17 cellular contexts compared by ENCODE assay signal in the genomic region with DNA sequence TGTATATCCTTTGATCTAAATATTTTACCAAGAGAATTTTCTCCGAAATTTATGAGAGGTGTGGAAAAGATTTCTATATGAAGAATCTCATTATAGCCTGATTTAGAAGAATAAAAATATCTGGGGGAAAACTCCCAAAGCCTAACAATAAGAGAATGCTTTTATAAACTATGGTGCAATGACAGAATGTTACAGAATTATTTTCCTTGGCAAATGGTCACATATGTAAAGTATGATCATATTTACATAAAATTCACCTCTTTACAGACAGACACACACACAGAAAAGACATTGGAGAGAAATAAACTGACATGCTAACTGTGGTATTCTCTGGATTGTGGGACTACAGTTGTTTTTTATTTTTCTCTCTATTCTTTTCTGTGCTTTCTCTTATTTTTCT.
A peak's percentile ranks its signal among the peaks of the same experiment; 100 is the strongest.
DNase-seq lines count a peak whose midpoint lies in the region; TF ChIP-seq lines count a peak whose summit lies in the region.
"Had no signal": no experiment of that assay in that cellular context is flagged by ENCODE, and none has a peak within 500 bp of the region (broad histone marks: within the 10 kb centered on the region; RNA-seq: fewer than 3 reads in every experiment).

No MANE protein-coding gene starts in this region.

- CTCF ChIA-PET in MCF 10A (lab: Yijun Ruan, JAX) (interaction anchor here (0.5 kb wide), 1 partner anchor 157 kb away, joined by 6 read pairs; no protein-coding TSS in a partner anchor), HEK293T (lab: Yijun Ruan, JAX) (no interaction called here)

- no peaks in the 10 kb centered on the region for H3K9me2 ChIP-seq in MM.1S (replicated peaks; ENCODE audit: insufficient read depth, low read length)

- TF ChIP-seq CTCF in MCF 10A (IDR thresholded peaks at IDR 0.05; ENCODE audit: unreplicated experiment) (no peak), breast epithelium (IDR thresholded peaks at IDR 0.05) (no peak), fibroblast of lung (conservative IDR thresholded peaks at IDR 0.05 in 1 of 2, IDR thresholded peaks at IDR 0.05 in 1 of 2; ENCODE audit: low read depth in 1 of 2, low read length in 2 of 2) (no peak), ovary (IDR thresholded peaks at IDR 0.05) (no peak), MM.1S (IDR thresholded peaks at IDR 0.05; ENCODE audit: low read length) (no peak)

- no peak overlapping the region for H3K4me2 ChIP-seq in fibroblast of lung (ENCODE audit: extremely low read depth, insufficient read depth, low read length)
- no peak overlapping the region for H3K4me2 ChIP-seq in mesenchymal stem cell (ENCODE audit: low read length, poor library complexity, severe bottlenecking)
- H3K4me2 ChIP-seq in MM.1S (ENCODE audit: low read depth, low read length) = no peak overlapping the region
- H3K4me2 ChIP-seq: BLaER1, GM23338 had no signal

- TF ChIP-seq EP300 in ovary (IDR thresholded peaks at IDR 0.05) = no peak

- DNase-seq in MCF 10A (ENCODE audit: unreplicated experiment) (peak; percentile 34), breast epithelium (ENCODE audit: low spot score in 2 of 2) (no peak), fibroblast of lung (ENCODE audit: low read depth in 2 of 2) (peak; percentile 7 to 78), mesenchymal stem cell (no peak), ovary (no peak), HEK293T (ENCODE audit: extremely low spot score) (no peak), SKM-1 treated with dmso at 0.1 percent for 144 hours (lab: John Stamatoyannopoulos, UW; ENCODE audit: unreplicated experiment) (no peak), MM.1S (no peak)
- DNase-seq: AML-193; Caco-2; CD8-positive, alpha-beta memory T cell; DMS53; GF-D8; H7 had no signal

- WGBS in mesenchymal stem cell = no CpG with 5 or more reads among the region's 1 CpG
- 86 to 91% (median 88%) methylated on average over 1 of the region's 1 CpG for WGBS in ovary, 3 donors

- H4K8ac ChIP-seq in mesenchymal stem cell (ENCODE audit: low read length) = no peak overlapping the region

- no peaks in the 10 kb centered on the region for H3K79me2 ChIP-seq in fibroblast of lung (ENCODE audit: control insufficient read depth, insufficient read depth, low read length)
- H3K79me2 ChIP-seq in MM.1S (ENCODE audit: low read length) = no peaks in the 10 kb centered on the region

- H3K27me3 Mint-ChIP-seq in MCF 10A (ENCODE audit: insufficient read depth, unreplicated experiment) = no peaks in the 10 kb centered on the region

- intact Hi-C loops in MCF 10A (cut with micrococcal nuclease) = no loop called here
- intact Hi-C loops in breast epithelium (cut with DNase I; ENCODE audit: low total_unique reads) = no loop called here
- intact Hi-C loops in ovary (cut with DNase I) = loop anchor here in 1 of 4 donors (5.0 kb wide), 1 partner anchor 866 kb away; no protein-coding TSS in a partner anchor

- H3K4me1 Mint-ChIP-seq in MCF 10A (ENCODE audit: insufficient read depth, unreplicated experiment) = peaks cover 14% of the 10 kb centered on the region
- H3K4me1 Mint-ChIP-seq: CD8-positive, alpha-beta memory T cell; GM23338 had no signal

- POLR2A ChIA-PET in MCF 10A (lab: Yijun Ruan, JAX) (no interaction called here), HEK293T (lab: Yijun Ruan, JAX) (no interaction called here)

- H3K36me3 Mint-ChIP-seq in MCF 10A (ENCODE audit: insufficient read depth, unreplicated experiment) = no peaks in the 10 kb centered on the region
- H3K36me3 Mint-ChIP-seq: CD8-positive, alpha-beta memory T cell had no signal

- H3K27ac ChIP-seq in breast epithelium (no peak overlapping the region), fibroblast of lung (ENCODE audit: insufficient read depth, low read length) (no peak overlapping the region), mesenchymal stem cell (ENCODE audit: low read length, poor library complexity, severe bottlenecking) (no peak overlapping the region), ovary (no peak overlapping the region), MM.1S (ENCODE audit: low read length) (no peak overlapping the region)
- H3K27ac ChIP-seq: 22Rv1, BLaER1 had no signal

- H3K79me1 ChIP-seq in mesenchymal stem cell (replicated peaks; ENCODE audit: low read length, poor library complexity, severe bottlenecking) = no peaks in the 10 kb centered on the region

- no peaks in the 10 kb centered on the region for H3F3A ChIP-seq in MM.1S (ENCODE audit: insufficient read depth, low read length)

- H3K14ac ChIP-seq in mesenchymal stem cell (ENCODE audit: low read length in 2 of 2) = no peak overlapping the region

- H4K20me1 ChIP-seq in fibroblast of lung (ENCODE audit: control insufficient read depth, extremely low read depth, insufficient read depth, low read length) (no peaks in the 10 kb centered on the region), MM.1S (ENCODE audit: insufficient read depth, low read length) (no peaks in the 10 kb centered on the region)
- H4K20me1 ChIP-seq: BLaER1 had no signal

- H2BK15ac ChIP-seq in mesenchymal stem cell (ENCODE audit: low read depth, poor library complexity, severe bottlenecking) = no peak overlapping the region

- H2BK12ac ChIP-seq in mesenchymal stem cell (ENCODE audit: low read length in 2 of 2) = no peak overlapping the region

- TF ChIP-seq POLR2A in breast epithelium (IDR thresholded peaks at IDR 0.05) (no peak), ovary (IDR thresholded peaks at IDR 0.05) (no peak)

- no peak overlapping the region for H2AK5ac ChIP-seq in mesenchymal stem cell (ENCODE audit: low read length, severe bottlenecking)

- H3K27ac Mint-ChIP-seq in MCF 10A (ENCODE audit: low read depth, unreplicated experiment) = no peak overlapping the region
- H3K27ac Mint-ChIP-seq: CD8-positive, alpha-beta memory T cell; GM23338 had no signal

- H3K9ac ChIP-seq in fibroblast of lung (ENCODE audit: insufficient read depth, low read length) (no peak overlapping the region), mesenchymal stem cell (ENCODE audit: low read length) (peak overlapping the region; percentile 17), MM.1S (ENCODE audit: low read length) (no peak overlapping the region)
- H3K9ac ChIP-seq: BLaER1 had no signal

- no peak overlapping the region for H4K91ac ChIP-seq in mesenchymal stem cell (ENCODE audit: low read length)

- H3K23ac ChIP-seq in mesenchymal stem cell (ENCODE audit: low read length in 2 of 2) = no peak overlapping the region

- H3K18ac ChIP-seq in mesenchymal stem cell (ENCODE audit: low read depth in 1 of 2, low read length in 2 of 2) = no peak overlapping the region

- H2AFZ ChIP-seq in fibroblast of lung (ENCODE audit: low read length) (no peak overlapping the region), mesenchymal stem cell (ENCODE audit: low read depth, low read length) (no peak overlapping the region), MM.1S (ENCODE audit: low read length) (no peak overlapping the region)
- H2AFZ ChIP-seq: GM23338 had no signal

- no peak overlapping the region for H3K4me3 ChIP-seq in breast epithelium
- H3K4me3 ChIP-seq in fibroblast of lung (replicated peaks in 1 of 4; ENCODE audit: control extremely low read depth in 1 of 4, insufficient read depth in 1 of 4, low read depth in 3 of 4, low read length in 4 of 4) = no peak overlapping the region
- H3K4me3 ChIP-seq in mesenchymal stem cell (ENCODE audit: insufficient read depth in 1 of 2, low read depth in 1 of 2, low read length in 2 of 2) = no peak overlapping the region
- H3K4me3 ChIP-seq in ovary = no peak overlapping the region
- no peak overlapping the region for H3K4me3 ChIP-seq in MM.1S (ENCODE audit: low read length)
- H3K4me3 ChIP-seq: BLaER1, GM23338 had no signal

- H3K4ac ChIP-seq in mesenchymal stem cell (ENCODE audit: low read depth in 1 of 2, low read length in 2 of 2) = no peak overlapping the region

- no peak overlapping the region for H2BK120ac ChIP-seq in mesenchymal stem cell (ENCODE audit: low read depth, low read length)

- no peaks in the 10 kb centered on the region for H3K36me3 ChIP-seq in breast epithelium
- H3K36me3 ChIP-seq in fibroblast of lung (ENCODE audit: control insufficient read depth, insufficient read depth, low read length) = no peaks in the 10 kb centered on the region
- no peaks in the 10 kb centered on the region for H3K36me3 ChIP-seq in mesenchymal stem cell (ENCODE audit: control insufficient read depth in 1 of 2, insufficient read depth in 2 of 2, low read depth in 1 of 2, low read length in 2 of 2)
- no peaks in the 10 kb centered on the region for H3K36me3 ChIP-seq in ovary
- no peaks in the 10 kb centered on the region for H3K36me3 ChIP-seq in MM.1S (replicated peaks; ENCODE audit: insufficient read depth, low read length)
- H3K36me3 ChIP-seq: BLaER1 had no signal

- no peaks in the 10 kb centered on the region for H3K9me3 ChIP-seq in breast epithelium
- H3K9me3 ChIP-seq in fibroblast of lung (ENCODE audit: control insufficient read depth, insufficient read depth, low read depth, low read length) = no peaks in the 10 kb centered on the region
- peaks cover 4% of the 10 kb centered on the region for H3K9me3 ChIP-seq in mesenchymal stem cell (ENCODE audit: control insufficient read depth, low read length)
- H3K9me3 ChIP-seq in ovary = no peaks in the 10 kb centered on the region
- H3K9me3 ChIP-seq in MM.1S (replicated peaks; ENCODE audit: insufficient read depth, low read length) = no peaks in the 10 kb centered on the region
- H3K9me3 ChIP-seq: BLaER1, Caco-2 had no signal

- no peaks in the 10 kb centered on the region for H3K9me3 Mint-ChIP-seq in MCF 10A (ENCODE audit: unreplicated experiment)

- no TSS peak for BruUV-seq in MCF 10A (replicated peaks; lab: Mats Ljungman, UMichigan)

- H3K27me3 ChIP-seq in breast epithelium (no peaks in the 10 kb centered on the region), fibroblast of lung (ENCODE audit: control insufficient read depth, insufficient read depth, low read length) (no peaks in the 10 kb centered on the region), mesenchymal stem cell (ENCODE audit: control insufficient read depth in 1 of 2, insufficient read depth in 1 of 2, low read length in 2 of 2) (no peaks in the 10 kb centered on the region), ovary (no peaks in the 10 kb centered on the region), MM.1S (replicated peaks; ENCODE audit: insufficient read depth, low read length) (no peaks in the 10 kb centered on the region)
- H3K27me3 ChIP-seq: BLaER1 had no signal

- no peak overlapping the region for H2BK5ac ChIP-seq in mesenchymal stem cell (ENCODE audit: low read depth, low read length, poor library complexity, severe bottlenecking)

- H3K4me1 ChIP-seq in breast epithelium (no peaks in the 10 kb centered on the region), fibroblast of lung (ENCODE audit: control insufficient read depth, extremely low read depth, insufficient read depth, low read length) (peaks cover 12% of the 10 kb centered on the region), mesenchymal stem cell (ENCODE audit: control insufficient read depth, insufficient read depth, low read depth, low read length) (peaks cover 3% of the 10 kb centered on the region), ovary (ENCODE audit: insufficient read depth) (no peaks in the 10 kb centered on the region), MM.1S (ENCODE audit: low read length) (no peaks in the 10 kb centered on the region)
- H3K4me1 ChIP-seq: Caco-2 had no signal

- H3K4me3 Mint-ChIP-seq in MCF 10A (ENCODE audit: unreplicated experiment) = no peak overlapping the region
- H3K4me3 Mint-ChIP-seq: CD8-positive, alpha-beta memory T cell; GM23338 had no signal

TF ChIP-seq in HEK293T, 16 proteins besides CTCF, POLR2A, EP300 and RAD21 (continues in another document):
- no peak for TF ChIP-seq SP1 (IDR thresholded peaks at IDR 0.05)
- TF ChIP-seq FOXM1 (IDR thresholded peaks at IDR 0.05; ENCODE audit: borderline replicate concordance) = no peak

Comparison
In these comparisons a context has a peak if more than half of its experiments do, and no peak if none do; other contexts are left out.
1. DNase-seq: peak in MCF 10A (single experiment) and fibroblast of lung (2 of 2); none in breast epithelium (0 of 2), mesenchymal stem cell (single experiment), ovary (0 of 5), HEK293T (single experiment), SKM-1 treated with dmso at 0.1 percent for 144 hours (single experiment) and MM.1S (single experiment).